Comparison of ENCODE assay signal across 16 cellular contexts in the genomic region with DNA sequence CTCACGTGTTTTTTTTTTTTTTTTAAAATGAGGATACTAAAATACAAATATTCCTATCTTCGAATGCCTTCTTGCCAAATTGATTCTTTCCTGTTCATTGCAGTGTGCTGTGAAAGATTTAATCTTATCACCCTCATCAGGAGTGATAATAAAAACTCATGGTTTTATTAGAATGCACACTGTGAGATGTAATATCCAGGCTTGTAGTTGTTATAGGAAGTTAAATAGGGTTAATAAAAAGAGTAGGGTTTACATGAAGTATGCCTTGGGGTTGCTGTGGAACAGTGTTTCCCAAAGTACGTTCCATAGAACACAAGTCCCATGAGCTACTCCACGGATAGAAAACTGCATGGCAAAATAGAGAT.
"Had no signal": no experiment of that assay in that cellular context is flagged by ENCODE, and none has a peak within 500 bp of the region (broad histone marks: within the 10 kb centered on the region; RNA-seq: fewer than 3 reads in every experiment).

No MANE protein-coding gene starts in this region.

- H3K27ac Mint-ChIP-seq: activated CD8-positive, alpha-beta T cell treated with anti-CD3 and anti-CD28 coated beads for 36 hours; activated naive CD8-positive, alpha-beta T cell treated with anti-CD3 and anti-CD28 coated beads, Interleukin-2, amount 10 ng/mL, durations not matched to agents 7 days and 5 days; activated T-cell treated with anti-CD3 and anti-CD28 coated beads, Interleukin-2, amount 50 U/mL, for 72 hours; T-helper 1 cell treated with Interleukin-12 subunit alpha and Interleukin-12 subunit beta and Interleukin-4 antibody, amounts not matched to agents 30 μg/mL and 1 μg/mL, for 36 hours had no signal

- H3K27ac ChIP-seq: cardiac muscle cell, coronary artery, sigmoid colon, stomach, thoracic aorta had no signal

- H3K36me3 ChIP-seq: cardiac muscle cell, sigmoid colon, stomach, thoracic aorta had no signal

- ATAC-seq: activated CD8-positive, alpha-beta T cell treated with anti-CD3 and anti-CD28 coated beads for 36 hours; activated T-cell treated with anti-CD3 and anti-CD28 coated beads, Interleukin-2, amount 50 U/mL, for 72 hours had no signal

- H3K27me3 ChIP-seq: cardiac muscle cell, sigmoid colon, stomach had no signal

- H3K4me3 ChIP-seq: cardiac muscle cell, coronary artery, sigmoid colon, stomach, thoracic aorta had no signal

- H3K4me3 Mint-ChIP-seq: activated CD8-positive, alpha-beta T cell treated with anti-CD3 and anti-CD28 coated beads for 36 hours; activated naive CD8-positive, alpha-beta T cell treated with anti-CD3 and anti-CD28 coated beads, Interleukin-2, amount 10 ng/mL, durations not matched to agents 7 days and 5 days; activated T-cell treated with anti-CD3 and anti-CD28 coated beads, Interleukin-2, amount 50 U/mL, for 72 hours; T-helper 1 cell treated with Interleukin-12 subunit alpha and Interleukin-12 subunit beta and Interleukin-4 antibody, amounts not matched to agents 30 μg/mL and 1 μg/mL, for 36 hours had no signal

- H3K9me3 Mint-ChIP-seq: activated CD8-positive, alpha-beta T cell treated with anti-CD3 and anti-CD28 coated beads for 36 hours had no signal

- DNase-seq: activated CD4-positive, alpha-beta T cell treated with anti-CD3 and anti-CD28 coated beads for 4 hours; activated CD8-positive, alpha-beta memory T cell treated with anti-CD3 and anti-CD28 coated beads, Interleukin-2, amount 50 U/mL, for 4 hours; activated CD8-positive, alpha-beta T cell treated with anti-CD3 and anti-CD28 coated beads for 36 hours; activated gamma-delta T cell treated with Interleukin-2 at 50 U/mL for 16 hours; activated naive CD8-positive, alpha-beta T cell treated with anti-CD3 and anti-CD28 coated beads, Interleukin-2, amount 10 ng/mL, durations not matched to agents 7 days and 5 days; activated T-cell treated with anti-CD3 and anti-CD28 coated beads, Interleukin-2, amount 50 U/mL, for 72 hours; anterior cingulate cortex; effector CD8-positive, alpha-beta T cell; sigmoid colon; stimulated activated CD4-positive, alpha-beta T cell treated with anti-CD3 and anti-CD28 coated beads, Interleukin-15, amount 100 ng/mL, for 24 hours; stimulated activated CD4-positive, alpha-beta T cell treated with anti-CD3 and anti-CD28 coated beads, Interleukin-4, amount 100 ng/mL, for 24 hours; stomach had no signal

- H3K27me3 Mint-ChIP-seq: activated CD8-positive, alpha-beta T cell treated with anti-CD3 and anti-CD28 coated beads for 36 hours had no signal

- H3K4me1 ChIP-seq: sigmoid colon, stomach had no signal

- H3K9me3 ChIP-seq: stomach, thoracic aorta had no signal
